17 cellular contexts compared by ENCODE assay signal in the genomic region with DNA sequence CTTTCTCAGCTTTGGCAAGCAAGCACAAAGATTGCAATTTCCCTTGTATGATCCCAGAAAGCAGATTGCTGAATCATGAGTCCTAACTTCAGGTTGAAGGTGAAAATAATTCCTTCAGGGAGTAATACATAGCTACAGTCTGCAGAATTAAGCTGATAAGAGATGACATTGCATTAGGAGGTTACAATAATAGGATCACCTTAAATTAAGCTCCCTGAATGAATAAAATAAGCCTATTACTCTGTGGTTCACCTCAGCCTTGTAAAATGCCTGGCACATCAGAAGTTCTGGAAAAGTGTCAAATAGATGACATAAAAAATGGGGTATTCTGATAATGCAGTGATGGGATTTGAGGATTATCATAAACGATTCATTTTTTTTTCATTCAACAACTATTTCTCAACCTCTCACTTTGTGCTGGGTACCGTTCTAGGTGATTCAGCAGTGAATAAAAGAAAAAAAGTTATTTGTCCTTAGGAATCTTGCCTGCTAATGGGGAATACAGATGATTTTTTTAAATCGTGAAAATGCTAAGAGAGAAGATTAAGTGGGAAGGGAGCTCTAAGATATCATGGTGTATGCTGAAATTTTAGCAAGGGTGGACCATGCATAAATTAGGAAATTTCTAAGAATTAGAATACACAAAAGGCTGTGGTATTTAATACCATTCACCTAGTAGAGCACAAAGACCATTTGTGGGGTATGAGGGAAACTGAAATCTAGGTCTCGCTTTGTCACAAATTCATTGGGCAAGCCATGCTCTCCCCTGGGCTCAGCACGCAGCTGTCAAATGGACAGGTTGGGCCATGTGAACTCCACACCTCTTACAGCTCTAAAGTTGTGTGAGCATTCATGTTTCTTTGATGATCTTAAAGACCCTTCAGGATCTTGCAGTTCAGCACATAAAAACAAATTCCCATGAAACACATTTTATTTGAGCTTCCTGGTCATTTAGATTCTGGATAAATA.
A peak's percentile ranks its signal among the peaks of the same experiment; 100 is the strongest.
DNase-seq lines count a peak whose midpoint lies in the region; ATAC-seq and TF ChIP-seq lines count a peak whose summit lies in the region.
"Had no signal": no experiment of that assay in that cellular context is flagged by ENCODE, and none has a peak within 500 bp of the region (broad histone marks: within the 10 kb centered on the region; RNA-seq: fewer than 3 reads in every experiment).

No MANE protein-coding gene starts in this region.

- POLR2A ChIA-PET in HEK293T (lab: Yijun Ruan, JAX): no interaction called here

- CTCF ChIA-PET in HEK293T (lab: Yijun Ruan, JAX): interaction anchor here (1.2 kb wide), 1 partner anchor 126 kb away, joined by 3 read pairs; no protein-coding TSS in a partner anchor

- ATAC-seq in GM19397 (IDR thresholded peaks at IDR 0.05; ENCODE audit: unreplicated experiment) (no peak), HG03175 (IDR thresholded peaks at IDR 0.05; ENCODE audit: unreplicated experiment) (no peak)

- H3K4me3 ChIP-seq in retinal pigment epithelial cell (ENCODE audit: low read length): no peak overlapping the region
- H3K4me3 ChIP-seq: BLaER1 treated with 17β-estradiol and CSF1 and Interleukin-3, amounts not matched to agents 10 nM and 100 nM had no signal

- DNase-seq in D341Med (ENCODE audit: low spot score) (peak; percentile 43), NCI-H82 (lab: John Stamatoyannopoulos, UW) (peak; percentile 88), retinal pigment epithelial cell (ENCODE audit: low read depth) (peak; percentile 84), NCI-H446 (lab: John Stamatoyannopoulos, UW) (no peak), HEK293T (ENCODE audit: extremely low spot score) (no peak)
- DNase-seq: 8988T; Calu3; CD4-positive, CD25-positive, alpha-beta regulatory T cell; DMS153; DMS79 treated with DMSO at 0.1 percent for 48 hours; GDM1; HCEC 1CT; IMR-90 had no signal

- peak overlapping the region; percentile 22 for H3K27ac ChIP-seq in cingulate gyrus (ENCODE audit: low read depth, low read length)
- H3K27ac ChIP-seq: BLaER1 treated with 17β-estradiol and CSF1 and Interleukin-3, amounts not matched to agents 10 nM and 100 nM had no signal

- TF ChIP-seq CTCF in retinal pigment epithelial cell (conservative IDR thresholded peaks at IDR 0.05; ENCODE audit: low read depth, low read length): no peak

TF ChIP-seq in HEK293T, 16 proteins besides CTCF, POLR2A, EP300 and RAD21:
- TF ChIP-seq TARDBP (IDR thresholded peaks at IDR 0.05) (no peak), BHLHE40 (IDR thresholded peaks at IDR 0.05; ENCODE audit: borderline replicate concordance) (no peak), ZNF384 (IDR thresholded peaks at IDR 0.05) (no peak), CTBP1 (IDR thresholded peaks at IDR 0.05; ENCODE audit: borderline replicate concordance) (no peak), NFRKB (IDR thresholded peaks at IDR 0.05) (no peak), HDGF (IDR thresholded peaks at IDR 0.05; ENCODE audit: borderline replicate concordance) (no peak), SP1 (IDR thresholded peaks at IDR 0.05) (no peak), SUZ12 (IDR thresholded peaks at IDR 0.05) (no peak), FOXK2 (IDR thresholded peaks at IDR 0.05) (no peak), ARNT (IDR thresholded peaks at IDR 0.05) (no peak), FOXA1 (IDR thresholded peaks at IDR 0.05) (no peak), LEF1 (IDR thresholded peaks at IDR 0.05; ENCODE audit: borderline replicate concordance) (no peak), FOXM1 (IDR thresholded peaks at IDR 0.05; ENCODE audit: borderline replicate concordance) (no peak), ELF4 (IDR thresholded peaks at IDR 0.05) (no peak), L3MBTL2 (conservative IDR thresholded peaks at IDR 0.05) (no peak)
- TF ChIP-seq, protein P1, sequence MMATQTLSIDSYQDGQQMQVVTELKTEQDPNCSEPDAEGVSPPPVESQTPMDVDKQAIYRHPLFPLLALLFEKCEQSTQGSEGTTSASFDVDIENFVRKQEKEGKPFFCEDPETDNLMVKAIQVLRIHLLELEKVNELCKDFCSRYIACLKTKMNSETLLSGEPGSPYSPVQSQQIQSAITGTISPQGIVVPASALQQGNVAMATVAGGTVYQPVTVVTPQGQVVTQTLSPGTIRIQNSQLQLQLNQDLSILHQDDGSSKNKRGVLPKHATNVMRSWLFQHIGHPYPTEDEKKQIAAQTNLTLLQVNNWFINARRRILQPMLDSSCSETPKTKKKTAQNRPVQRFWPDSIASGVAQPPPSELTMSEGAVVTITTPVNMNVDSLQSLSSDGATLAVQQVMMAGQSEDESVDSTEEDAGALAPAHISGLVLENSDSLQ (IDR thresholded peaks at IDR 0.05): no peak

Comparison
In these comparisons a context has a peak if more than half of its experiments do, and no peak if none do; other contexts are left out.
1. DNase-seq: peak in D341Med (single experiment), NCI-H82 (single experiment) and retinal pigment epithelial cell (single experiment); none in NCI-H446 (0 of 2) and HEK293T (single experiment).